21 cellular contexts compared by ENCODE assay signal in genomic region chr13:103184413-103184812, GRCh38.
DNase-seq lines count a peak whose midpoint lies in the region; ATAC-seq and TF ChIP-seq lines count a peak whose summit lies in the region.
"Had no signal": no experiment of that assay in that cellular context is flagged by ENCODE, and none has a peak within 500 bp of the region (broad histone marks: within the 10 kb centered on the region; RNA-seq: fewer than 3 reads in every experiment).

No MANE protein-coding gene starts in this region.

- no peak overlapping the region for H3K4me2 ChIP-seq in hepatocyte
- H3K4me2 ChIP-seq: KMS-11 had no signal

- H3K4me3 ChIP-seq in hepatocyte, result no peak overlapping the region
- H3K4me3 ChIP-seq in BE2C (ENCODE audit: low read depth, low read length), result no peak overlapping the region
- H3K4me3 ChIP-seq: dorsolateral prefrontal cortex, gastroesophageal sphincter, psoas muscle, skin epidermis had no signal

- no peak overlapping the region for H3K27ac ChIP-seq in hepatocyte
- H3K27ac ChIP-seq: dorsolateral prefrontal cortex, gastroesophageal sphincter, KMS-11, psoas muscle, skin epidermis had no signal

- H3K4me1 ChIP-seq in hepatocyte (ENCODE audit: insufficient read depth) (no peaks in the 10 kb centered on the region), BE2C (peaks cover 6% of the 10 kb centered on the region)
- H3K4me1 ChIP-seq: gastroesophageal sphincter, psoas muscle had no signal

- WGBS in hepatocyte (ENCODE audit: low lambda C conversion rate, missing lambda C conversion rate), result 89% methylated on average over 2 of the region's 2 CpGs

- TF ChIP-seq CTCF in hepatocyte (IDR thresholded peaks at IDR 0.05; ENCODE audit: poor library complexity) (no peak), BE2C (IDR thresholded peaks at IDR 0.05; ENCODE audit: low read depth, low read length) (no peak)

- H3K9me3 ChIP-seq in hepatocyte (ENCODE audit: low read depth) (no peaks in the 10 kb centered on the region), BE2C (no peaks in the 10 kb centered on the region)
- H3K9me3 ChIP-seq: gastroesophageal sphincter, psoas muscle had no signal

- H3K9me2 ChIP-seq in hepatocyte (replicated peaks; ENCODE audit: insufficient read depth), result no peaks in the 10 kb centered on the region

- DNase-seq in hepatocyte (ENCODE audit: low spot score) (no peak), BE2C (no peak), GM03348 (ENCODE audit: low spot score) (no peak), GOT3 (lab: John Stamatoyannopoulos, UW) (no peak)
- DNase-seq: activated CD4-positive, alpha-beta T cell treated with anti-CD3 and anti-CD28 coated beads, Interleukin-2, amount 10 ng/mL, durations not matched to agents 24 days and 14 days; activated CD8-positive, alpha-beta memory T cell treated with anti-CD3 and anti-CD28 coated beads, Interleukin-2, amount 50 U/mL, for 4 hours; activated effector memory CD4-positive, alpha-beta T cell treated with anti-CD3 and anti-CD28 coated beads, Interleukin-2, amount 50 U/mL, for 16 hours; dorsolateral prefrontal cortex; erythroblast; left colon; NCI-H2029 treated with DMSO at 0.1 percent for 48 hours; NCI-H524; nephron progenitor cell; psoas muscle; stimulated activated CD4-positive, alpha-beta T cell treated with anti-CD3 and anti-CD28 coated beads, Interleukin-2, amount 100 ng/mL, for 48 hours had no signal

- no peak overlapping the region for H2AFZ ChIP-seq in hepatocyte

- H3K36me3 ChIP-seq in hepatocyte (replicated peaks; ENCODE audit: insufficient read depth, low read depth), result no peaks in the 10 kb centered on the region
- no peaks in the 10 kb centered on the region for H3K36me3 ChIP-seq in BE2C
- H3K36me3 ChIP-seq: gastroesophageal sphincter had no signal

- peak; percentile 49 for ATAC-seq in GM19043 (IDR thresholded peaks at IDR 0.05; ENCODE audit: low read depth, unreplicated experiment)
- peak; percentile 58 for ATAC-seq in HG02610 (IDR thresholded peaks at IDR 0.05; ENCODE audit: unreplicated experiment)
- ATAC-seq in HG03135 (IDR thresholded peaks at IDR 0.05; ENCODE audit: unreplicated experiment), result peak; percentile 58
- ATAC-seq: gastroesophageal sphincter, left colon, psoas muscle had no signal

- H4K20me1 ChIP-seq in hepatocyte (ENCODE audit: insufficient read depth, poor library complexity, severe bottlenecking), result no peaks in the 10 kb centered on the region

- H3K79me2 ChIP-seq in hepatocyte, result no peaks in the 10 kb centered on the region

- H3K27me3 ChIP-seq in hepatocyte, result no peaks in the 10 kb centered on the region
- no peaks in the 10 kb centered on the region for H3K27me3 ChIP-seq in BE2C
- H3K27me3 ChIP-seq: dorsolateral prefrontal cortex, gastroesophageal sphincter had no signal
